Comparison of ENCODE assay signal across 1 cellular context in genomic region chr6:1624071-1624847, GRCh38.
TF ChIP-seq lines count a peak whose summit lies in the region.

No MANE protein-coding gene starts in this region.

TF ChIP-seq in HEK293, 187 proteins besides CTCF, POLR2A, EP300 and RAD21 (continued from another document and continues in another):
- TF ChIP-seq ZBTB11 (tag by site-specific recombination; conservative IDR thresholded peaks at IDR 0.05; ENCODE audit: low read depth) = peak; percentile 15; the same call in 1 of the 2 replicates
- TF ChIP-seq ZNF645 (tag by site-specific recombination; IDR thresholded peaks at IDR 0.05) = no peak
- peak; percentile 65 for TF ChIP-seq ZNF2 (tag by site-specific recombination; IDR thresholded peaks at IDR 0.05)
- TF ChIP-seq ZNF274 (IDR thresholded peaks at IDR 0.05; ENCODE audit: low read length) = no peak
- TF ChIP-seq ZNF274 (tag by site-specific recombination; IDR thresholded peaks at IDR 0.05; ENCODE audit: borderline replicate concordance) = no peak
- no peak for TF ChIP-seq ZSCAN5A (tag by site-specific recombination; IDR thresholded peaks at IDR 0.05)
- no peak for TF ChIP-seq ZNF239 (tag by site-specific recombination; IDR thresholded peaks at IDR 0.05)
- TF ChIP-seq ZBTB21 (tag by site-specific recombination; IDR thresholded peaks at IDR 0.05) = 0 out of 2 replicates have a peak, but pooled peaks have one; percentile 15
- no peak for TF ChIP-seq ZNF670 (tag by site-specific recombination; IDR thresholded peaks at IDR 0.05; ENCODE audit: low read depth)
- TF ChIP-seq KLF10 (tag by site-specific recombination; IDR thresholded peaks at IDR 0.05) = 0 out of 2 replicates have a peak, but pooled peaks have one; percentile 12
- no peak; the same call in 1 of the 2 replicates for TF ChIP-seq ZNF610 (tag by site-specific recombination; IDR thresholded peaks at IDR 0.05; ENCODE audit: borderline replicate concordance)
- no peak for TF ChIP-seq ZNF658 (tag by site-specific recombination; IDR thresholded peaks at IDR 0.05)
- TF ChIP-seq ZNF221 (tag by site-specific recombination; IDR thresholded peaks at IDR 0.05; ENCODE audit: borderline replicate concordance) = no peak
- peak; percentile 81 for TF ChIP-seq GLIS2 (tag by site-specific recombination; IDR thresholded peaks at IDR 0.05)
- TF ChIP-seq ZNF362 (tag by site-specific recombination; IDR thresholded peaks at IDR 0.05) = no peak
- no peak for TF ChIP-seq ZNF830 (tag by site-specific recombination; IDR thresholded peaks at IDR 0.05; ENCODE audit: low read depth)
- TF ChIP-seq BCL6B (tag by site-specific recombination; IDR thresholded peaks at IDR 0.05) = no peak
- 0 out of 2 replicates have a peak, but pooled peaks have one; percentile 40 for TF ChIP-seq ZNF366 (tag by site-specific recombination; conservative IDR thresholded peaks at IDR 0.05)
- TF ChIP-seq ZNF692 (tag by site-specific recombination; IDR thresholded peaks at IDR 0.05) = 0 out of 2 replicates have a peak, but pooled peaks have one; percentile 11
- TF ChIP-seq ZNF544 (tag by site-specific recombination; IDR thresholded peaks at IDR 0.05) = no peak
- TF ChIP-seq ZNF311 (tag by site-specific recombination; IDR thresholded peaks at IDR 0.05; ENCODE audit: borderline replicate concordance) = no peak
- TF ChIP-seq ZNF596 (tag by site-specific recombination; IDR thresholded peaks at IDR 0.05) = no peak
- no peak for TF ChIP-seq PRDM6 (tag by site-specific recombination; IDR thresholded peaks at IDR 0.05)
- no peak for TF ChIP-seq ZNF155 (tag by site-specific recombination; IDR thresholded peaks at IDR 0.05)
- TF ChIP-seq PBX3 (CRISPR knock-in tag; IDR thresholded peaks at IDR 0.05) = no peak
- no peak; the same call in 1 of the 2 replicates for TF ChIP-seq GFI1B (tag by site-specific recombination; IDR thresholded peaks at IDR 0.05)
- TF ChIP-seq ZNF776 (tag by site-specific recombination; IDR thresholded peaks at IDR 0.05; ENCODE audit: borderline replicate concordance) = no peak
- no peak for TF ChIP-seq ZNF785 (tag by site-specific recombination; IDR thresholded peaks at IDR 0.05)
- TF ChIP-seq ZNF157 (tag by site-specific recombination; IDR thresholded peaks at IDR 0.05) = no peak
- 0 out of 2 replicates have a peak, but pooled peaks have one; percentile 60 for TF ChIP-seq ZNF639 (tag by site-specific recombination; IDR thresholded peaks at IDR 0.05)
- peak; percentile 78 for TF ChIP-seq GLIS1 (tag by site-specific recombination; IDR thresholded peaks at IDR 0.05)
- no peak for TF ChIP-seq ZNF501 (tag by site-specific recombination; IDR thresholded peaks at IDR 0.05)
- TF ChIP-seq ZIC2 (tag by site-specific recombination; IDR thresholded peaks at IDR 0.05) = peak; percentile 92
- peak; percentile 35; the same call in 1 of the 2 replicates for TF ChIP-seq KLF16 (tag by site-specific recombination; IDR thresholded peaks at IDR 0.05)
- TF ChIP-seq ZNF423 (tag by site-specific recombination; IDR thresholded peaks at IDR 0.05) = no peak
- TF ChIP-seq ZNF600 (tag by site-specific recombination; IDR thresholded peaks at IDR 0.05) = peak; percentile 89
- no peak for TF ChIP-seq ZNF404 (tag by site-specific recombination; IDR thresholded peaks at IDR 0.05)
- peak; percentile 74 for TF ChIP-seq PATZ1 (tag by site-specific recombination; IDR thresholded peaks at IDR 0.05)
- no peak for TF ChIP-seq ZNF292 (tag by site-specific recombination; IDR thresholded peaks at IDR 0.05; ENCODE audit: borderline replicate concordance, low read depth)
- TF ChIP-seq ZNF140 (tag by site-specific recombination; IDR thresholded peaks at IDR 0.05) = no peak
